In the genomic region with DNA sequence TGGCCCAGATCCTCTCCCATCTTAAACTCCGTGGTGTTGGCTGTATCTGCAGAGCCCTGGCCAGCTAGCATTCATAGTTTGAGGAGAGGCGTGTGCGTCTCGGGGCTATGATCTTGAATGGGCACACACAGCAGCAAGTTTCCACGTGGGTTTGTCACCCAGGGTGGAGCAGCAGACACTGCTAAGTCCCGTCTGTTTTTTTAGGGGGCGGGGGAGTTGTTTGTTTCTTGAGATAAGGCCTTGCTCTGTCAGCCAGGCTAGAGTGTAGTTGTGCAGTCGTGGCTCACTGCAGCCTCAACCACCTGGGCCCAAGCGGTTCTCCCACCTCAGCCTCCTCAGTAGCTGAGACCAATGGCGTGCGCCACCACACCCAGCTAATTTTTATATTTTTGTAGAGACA, we compare ENCODE assay signal across 24 cellular contexts. TPM values are rescaled to one million over a fixed set of nuclear protein-coding genes. Genes with fewer than 3 reads are reported as not detected.
"Had no signal": no experiment of that assay in that cellular context is flagged by ENCODE, and none has a peak within 500 bp of the region (broad histone marks: within the 10 kb centered on the region; RNA-seq: fewer than 3 reads in every experiment).

No MANE protein-coding gene starts in this region.

- ATAC-seq: activated CD8-positive, alpha-beta T cell treated with anti-CD3 and anti-CD28 coated beads for 36 hours; activated naive CD8-positive, alpha-beta T cell treated with anti-CD3 and anti-CD28 coated beads, Interleukin-2, amount 50 U/mL, for 24 hours; activated T-cell treated with anti-CD3 and anti-CD28 coated beads, Interleukin-2, amount 50 U/mL, for 4 hours; right lobe of liver had no signal

- DNase-seq: activated CD4-positive, alpha-beta T cell treated with anti-CD3 and anti-CD28 coated beads, Interleukin-2, amount 10 ng/mL, durations not matched to agents 24 days and 14 days; activated CD4-positive, CD25-positive, alpha-beta regulatory T cell treated with anti-CD3 and anti-CD28 coated beads, Interleukin-2, amount 50 U/mL, for 72 hours; activated CD8-positive, alpha-beta T cell treated with anti-CD3 and anti-CD28 coated beads for 36 hours; activated naive CD8-positive, alpha-beta T cell treated with anti-CD3 and anti-CD28 coated beads, Interleukin-2, amount 50 U/mL, for 24 hours; activated T-cell treated with anti-CD3 and anti-CD28 coated beads, Interleukin-2, amount 50 U/mL, for 4 hours; amygdala; central memory CD4-positive, alpha-beta T cell; dermis blood vessel endothelial cell; effector CD4-positive, alpha-beta T cell; esophagus squamous epithelium; foreskin melanocyte; left ventricle myocardium inferior; right lobe of liver; stimulated activated CD4-positive, alpha-beta T cell treated with anti-CD3 and anti-CD28 coated beads, Interleukin-4, amount 100 ng/mL, for 1 hour; T-helper 1 cell; trophoblast cell; uterus; WERI-Rb-1 had no signal

- H3K4me1 Mint-ChIP-seq: nephron had no signal

- H3K9me3 Mint-ChIP-seq: activated CD4-positive, alpha-beta T cell treated with anti-CD3 and anti-CD28 coated beads, Interleukin-2, amount 10 ng/mL, durations not matched to agents 24 days and 14 days; activated CD8-positive, alpha-beta T cell treated with anti-CD3 and anti-CD28 coated beads for 36 hours; activated naive CD4-positive, alpha-beta T cell treated with anti-CD3 and anti-CD28 coated beads, Interleukin-2, amount 50 U/mL, for 24 hours; activated naive CD8-positive, alpha-beta T cell treated with anti-CD3 and anti-CD28 coated beads, Interleukin-2, amount 50 U/mL, for 24 hours; activated T-cell treated with anti-CD3 and anti-CD28 coated beads, Interleukin-2, amount 50 U/mL, for 4 hours; activated T-helper 2 cell treated with anti-CD3 and anti-CD28 coated beads, Interferon-gamma antibody, Interleukin-2, Interleukin-4, amounts not matched to agents 10 μg/mL and 5 μg/mL and 100 μg/mL, durations not matched to agents 14 hours and 24 hours and 36 hours; stimulated activated naive CD8-positive, alpha-beta T cell treated with anti-CD3 and anti-CD28 coated beads, Interleukin-15, Interleukin-2, amounts not matched to agents 100 ng/mL and 50 ng/mL, for 24 hours; T-helper 2 cell treated with Interferon-gamma antibody and Interleukin-4, amounts not matched to agents 5 μg/mL and 100 μg/mL, for 36 hours had no signal

- H3K27me3 Mint-ChIP-seq: activated CD4-positive, alpha-beta T cell treated with anti-CD3 and anti-CD28 coated beads, Interleukin-2, amount 10 ng/mL, durations not matched to agents 24 days and 14 days; activated CD8-positive, alpha-beta T cell treated with anti-CD3 and anti-CD28 coated beads for 36 hours; activated naive CD4-positive, alpha-beta T cell treated with anti-CD3 and anti-CD28 coated beads, Interleukin-2, amount 50 U/mL, for 24 hours; activated naive CD8-positive, alpha-beta T cell treated with anti-CD3 and anti-CD28 coated beads, Interleukin-2, amount 50 U/mL, for 24 hours; stimulated activated naive CD8-positive, alpha-beta T cell treated with anti-CD3 and anti-CD28 coated beads, Interleukin-15, Interleukin-2, amounts not matched to agents 100 ng/mL and 50 ng/mL, for 24 hours had no signal

- H3K4me3 Mint-ChIP-seq: activated CD4-positive, alpha-beta T cell treated with anti-CD3 and anti-CD28 coated beads, Interleukin-2, amount 10 ng/mL, durations not matched to agents 24 days and 14 days; activated CD8-positive, alpha-beta T cell treated with anti-CD3 and anti-CD28 coated beads for 36 hours; activated naive CD4-positive, alpha-beta T cell treated with anti-CD3 and anti-CD28 coated beads, Interleukin-2, amount 50 U/mL, for 24 hours; activated naive CD8-positive, alpha-beta T cell treated with anti-CD3 and anti-CD28 coated beads, Interleukin-2, amount 50 U/mL, for 24 hours; activated T-cell treated with anti-CD3 and anti-CD28 coated beads, Interleukin-2, amount 50 U/mL, for 4 hours; nephron; stimulated activated naive CD8-positive, alpha-beta T cell treated with anti-CD3 and anti-CD28 coated beads, Interleukin-15, Interleukin-2, amounts not matched to agents 100 ng/mL and 50 ng/mL, for 24 hours; T-helper 2 cell treated with Interferon-gamma antibody and Interleukin-4, amounts not matched to agents 5 μg/mL and 100 μg/mL, for 36 hours had no signal

- H3K36me3 Mint-ChIP-seq: activated naive CD4-positive, alpha-beta T cell treated with anti-CD3 and anti-CD28 coated beads, Interleukin-2, amount 50 U/mL, for 24 hours had no signal

- H3K27ac Mint-ChIP-seq: activated CD4-positive, alpha-beta T cell treated with anti-CD3 and anti-CD28 coated beads, Interleukin-2, amount 10 ng/mL, durations not matched to agents 24 days and 14 days; activated CD8-positive, alpha-beta T cell treated with anti-CD3 and anti-CD28 coated beads for 36 hours; activated naive CD4-positive, alpha-beta T cell treated with anti-CD3 and anti-CD28 coated beads, Interleukin-2, amount 50 U/mL, for 24 hours; activated naive CD8-positive, alpha-beta T cell treated with anti-CD3 and anti-CD28 coated beads, Interleukin-2, amount 50 U/mL, for 24 hours; activated T-helper 2 cell treated with anti-CD3 and anti-CD28 coated beads, Interferon-gamma antibody, Interleukin-2, Interleukin-4, amounts not matched to agents 10 μg/mL and 5 μg/mL and 100 μg/mL, durations not matched to agents 14 hours and 24 hours and 36 hours; stimulated activated naive CD8-positive, alpha-beta T cell treated with anti-CD3 and anti-CD28 coated beads, Interleukin-15, Interleukin-2, amounts not matched to agents 100 ng/mL and 50 ng/mL, for 24 hours had no signal

RNA-seq across cellular contexts. Expression of gene TEX22, which starts 20.1 kb away (rescaled TPM):
- total RNA-seq: thoracic aorta had no signal
